In genomic region chr6:70124882-70125535, GRCh38 we compare ENCODE assay signal across 10 cellular contexts.
A peak's percentile ranks its signal among the peaks of the same experiment; 100 is the strongest.
DNase-seq lines count a peak whose midpoint lies in the region; ATAC-seq and TF ChIP-seq lines count a peak whose summit lies in the region.
"Had no signal": no experiment of that assay in that cellular context is flagged by ENCODE, and none has a peak within 500 bp of the region (broad histone marks: within the 10 kb centered on the region; RNA-seq: fewer than 3 reads in every experiment).

No MANE protein-coding gene starts in this region.

- H3K27me3 ChIP-seq in MG63 (no peaks in the 10 kb centered on the region), vagina (no peaks in the 10 kb centered on the region)

- H3K27ac ChIP-seq in vagina: no peak overlapping the region

- no peak for TF ChIP-seq POLR2A in vagina (IDR thresholded peaks at IDR 0.05)

- H3K9me3 Mint-ChIP-seq in activated T-cell treated with anti-CD3 and anti-CD28 coated beads, Interleukin-2, amount 50 U/mL, for 72 hours: no peaks in the 10 kb centered on the region
- H3K9me3 Mint-ChIP-seq: activated T-helper 2 cell treated with anti-CD3 and anti-CD28 coated beads, Interferon-gamma antibody, Interleukin-2, Interleukin-4, amounts not matched to agents 10 μg/mL and 5 μg/mL and 100 μg/mL, durations not matched to agents 14 hours and 24 hours and 36 hours had no signal

- no peak overlapping the region for H3K4me3 ChIP-seq in MG63
- H3K4me3 ChIP-seq in vagina: no peak overlapping the region

- no peak overlapping the region for H3K27ac Mint-ChIP-seq in activated T-cell treated with anti-CD3 and anti-CD28 coated beads, Interleukin-2, amount 50 U/mL, for 72 hours
- H3K27ac Mint-ChIP-seq: activated T-helper 2 cell treated with anti-CD3 and anti-CD28 coated beads, Interferon-gamma antibody, Interleukin-2, Interleukin-4, amounts not matched to agents 10 μg/mL and 5 μg/mL and 100 μg/mL, durations not matched to agents 14 hours and 24 hours and 36 hours had no signal

- H3K4me1 Mint-ChIP-seq in activated T-cell treated with anti-CD3 and anti-CD28 coated beads, Interleukin-2, amount 50 U/mL, for 72 hours (ENCODE audit: low read depth): no peaks in the 10 kb centered on the region

- in situ Hi-C loops in G401 (cut with HindIII; ENCODE audit: low sequenced_read_pairs): no loop called here

- no peak for ATAC-seq in HG02798 (IDR thresholded peaks at IDR 0.05; ENCODE audit: poor library complexity, unreplicated experiment)
- ATAC-seq in activated T-cell treated with anti-CD3 and anti-CD28 coated beads, Interleukin-2, amount 50 U/mL, for 72 hours (replicated peaks in 1 of 2): no peak

- H3K36me3 Mint-ChIP-seq in activated T-cell treated with anti-CD3 and anti-CD28 coated beads, Interleukin-2, amount 50 U/mL, for 72 hours (ENCODE audit: insufficient read depth in 2 of 2): no peaks in the 10 kb centered on the region

- intact Hi-C loops in vagina (cut with DNase I): no loop called here

- TF ChIP-seq CTCF in vagina (IDR thresholded peaks at IDR 0.05): no peak

- DNase-seq in G401 (ENCODE audit: low spot score) (peak; percentile 90), MG63 (peak; percentile 46), cerebellum (ENCODE audit: low spot score) (peak; percentile 58), myocyte (ENCODE audit: low read depth) (peak; percentile 89), vagina (ENCODE audit: extremely low spot score in 2 of 2) (no peak)
- DNase-seq in activated CD8-positive, alpha-beta memory T cell treated with anti-CD3 and anti-CD28 coated beads for 24 hours: no peak
- no peak for DNase-seq in activated T-cell treated with anti-CD3 and anti-CD28 coated beads, Interleukin-2, amount 50 U/mL, for 72 hours
- DNase-seq: NCI-H510A treated with DMSO at 0.1 percent for 48 hours had no signal

- H3K4me1 ChIP-seq in vagina: no peaks in the 10 kb centered on the region

- no peaks in the 10 kb centered on the region for H3K36me3 ChIP-seq in MG63
- no peaks in the 10 kb centered on the region for H3K36me3 ChIP-seq in vagina

- H3K27me3 Mint-ChIP-seq in activated T-cell treated with anti-CD3 and anti-CD28 coated beads, Interleukin-2, amount 50 U/mL, for 72 hours (ENCODE audit: low read depth): peaks cover 7% of the 10 kb centered on the region

- H3K4me3 Mint-ChIP-seq in activated T-cell treated with anti-CD3 and anti-CD28 coated beads, Interleukin-2, amount 50 U/mL, for 72 hours: no peak overlapping the region

- H3K9me3 ChIP-seq in MG63 (no peaks in the 10 kb centered on the region), vagina (no peaks in the 10 kb centered on the region)

Comparison
In these comparisons a context has a peak if more than half of its experiments do, and no peak if none do; other contexts are left out.
1. DNase-seq: peak in G401 (single experiment), MG63 (single experiment), cerebellum (single experiment) and myocyte (single experiment); none in activated CD8-positive, alpha-beta memory T cell treated with anti-CD3 and anti-CD28 coated beads for 24 hours (single experiment), activated T-cell treated with anti-CD3 and anti-CD28 coated beads, Interleukin-2, amount 50 U/mL, for 72 hours (0 of 2) and vagina (0 of 2).